1 cellular context compared by ENCODE assay signal in genomic region chr22:38452373-38453064, GRCh38.
A peak's percentile ranks its signal among the peaks of the same experiment; 100 is the strongest.
TF ChIP-seq lines count a peak whose summit lies in the region.

No MANE protein-coding gene starts in this region.

TF ChIP-seq in HEK293, 187 proteins besides CTCF, POLR2A, EP300 and RAD21 (continued from another document):
- TF ChIP-seq, protein P1, sequence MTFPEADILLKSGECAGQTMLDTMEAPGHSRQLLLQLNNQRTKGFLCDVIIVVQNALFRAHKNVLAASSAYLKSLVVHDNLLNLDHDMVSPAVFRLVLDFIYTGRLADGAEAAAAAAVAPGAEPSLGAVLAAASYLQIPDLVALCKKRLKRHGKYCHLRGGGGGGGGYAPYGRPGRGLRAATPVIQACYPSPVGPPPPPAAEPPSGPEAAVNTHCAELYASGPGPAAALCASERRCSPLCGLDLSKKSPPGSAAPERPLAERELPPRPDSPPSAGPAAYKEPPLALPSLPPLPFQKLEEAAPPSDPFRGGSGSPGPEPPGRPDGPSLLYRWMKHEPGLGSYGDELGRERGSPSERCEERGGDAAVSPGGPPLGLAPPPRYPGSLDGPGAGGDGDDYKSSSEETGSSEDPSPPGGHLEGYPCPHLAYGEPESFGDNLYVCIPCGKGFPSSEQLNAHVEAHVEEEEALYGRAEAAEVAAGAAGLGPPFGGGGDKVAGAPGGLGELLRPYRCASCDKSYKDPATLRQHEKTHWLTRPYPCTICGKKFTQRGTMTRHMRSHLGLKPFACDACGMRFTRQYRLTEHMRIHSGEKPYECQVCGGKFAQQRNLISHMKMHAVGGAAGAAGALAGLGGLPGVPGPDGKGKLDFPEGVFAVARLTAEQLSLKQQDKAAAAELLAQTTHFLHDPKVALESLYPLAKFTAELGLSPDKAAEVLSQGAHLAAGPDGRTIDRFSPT (tag by site-specific recombination; IDR thresholded peaks at IDR 0.05): 0 out of 2 replicates have a peak, but pooled peaks have one; percentile 15
- TF ChIP-seq ZNF138 (tag by site-specific recombination; IDR thresholded peaks at IDR 0.05; ENCODE audit: borderline replicate concordance) (no peak), ZNF530 (tag by site-specific recombination; IDR thresholded peaks at IDR 0.05; ENCODE audit: low read depth) (no peak), ZNF610 (tag by site-specific recombination; IDR thresholded peaks at IDR 0.05; ENCODE audit: borderline replicate concordance) (peak; percentile 76; the same call in 1 of the 2 replicates), GLIS1 (tag by site-specific recombination; IDR thresholded peaks at IDR 0.05) (peak; percentile 45), ZEB2 (tag by site-specific recombination; IDR thresholded peaks at IDR 0.05) (0 out of 2 replicates have a peak, but pooled peaks have one; percentile 43), BCL11B (tag by site-specific recombination; IDR thresholded peaks at IDR 0.05; ENCODE audit: low read depth) (peak; percentile 80), GFI1B (tag by site-specific recombination; IDR thresholded peaks at IDR 0.05) (peak; percentile 76)
